22 cellular contexts compared by ENCODE assay signal in genomic region chrX:119425050-119425449, GRCh38. TPM values are rescaled to one million over a fixed set of nuclear protein-coding genes. Genes with fewer than 3 reads are reported as not detected.
DNase-seq lines count a peak whose midpoint lies in the region; ATAC-seq, FAIRE-seq and TF ChIP-seq lines count a peak whose summit lies in the region.
"Had no signal": no experiment of that assay in that cellular context is flagged by ENCODE, and none has a peak within 500 bp of the region (broad histone marks: within the 10 kb centered on the region; RNA-seq: fewer than 3 reads in every experiment).

No MANE protein-coding gene starts in this region.

- H3K9ac ChIP-seq in OCI-LY1 (ENCODE audit: low read length) (peak overlapping the region; percentile 55; the same call in 1 of the 2 replicates), endodermal cell (ENCODE audit: extremely low read depth, low read length, poor library complexity, severe bottlenecking) (no peak overlapping the region)

- H3K4me1 ChIP-seq in CD8-positive, alpha-beta T cell (ENCODE audit: insufficient read depth, low read length) = peaks cover 24% of the 10 kb centered on the region
- peaks cover 34% of the 10 kb centered on the region for H3K4me1 ChIP-seq in OCI-LY1 (ENCODE audit: insufficient read depth, low read length, severe bottlenecking)
- no peaks in the 10 kb centered on the region for H3K4me1 ChIP-seq in endodermal cell (ENCODE audit: control insufficient read depth, insufficient read depth, low read length)

- H3F3A ChIP-seq in OCI-LY1 (ENCODE audit: insufficient read depth, low read length) = no peaks in the 10 kb centered on the region

- no peaks in the 10 kb centered on the region for H3K36me3 ChIP-seq in CD8-positive, alpha-beta T cell (ENCODE audit: insufficient read depth, low read length)
- H3K36me3 ChIP-seq in OCI-LY1 (ENCODE audit: insufficient read depth, low read length) (no peaks in the 10 kb centered on the region; the same call in 1 of the 2 replicates), endodermal cell (ENCODE audit: control insufficient read depth, insufficient read depth, low read length) (no peaks in the 10 kb centered on the region)
- H3K36me3 ChIP-seq: SJSA1 had no signal

- peaks cover 18% of the 10 kb centered on the region for H3K4me1 Mint-ChIP-seq in CD8-positive, alpha-beta T cell (ENCODE audit: low read depth)
- peaks cover 4% of the 10 kb centered on the region for H3K4me1 Mint-ChIP-seq in endodermal cell

- no peaks in the 10 kb centered on the region for H3K27me3 ChIP-seq in CD8-positive, alpha-beta T cell (ENCODE audit: insufficient read depth, low read length)
- no peaks in the 10 kb centered on the region for H3K27me3 ChIP-seq in OCI-LY1 (ENCODE audit: insufficient read depth, low read length)
- no peaks in the 10 kb centered on the region for H3K27me3 ChIP-seq in endodermal cell (ENCODE audit: control insufficient read depth, insufficient read depth, low read length, poor library complexity, severe bottlenecking)
- H3K27me3 ChIP-seq: MG63, SJSA1 had no signal

- no peak for TF ChIP-seq CTCF in CD8-positive, alpha-beta T cell (IDR thresholded peaks at IDR 0.05)
- TF ChIP-seq CTCF in OCI-LY1 (IDR thresholded peaks at IDR 0.05; ENCODE audit: low read length) (no peak), endodermal cell (conservative IDR thresholded peaks at IDR 0.05) (no peak), GM13977 (IDR thresholded peaks at IDR 0.05; ENCODE audit: extremely low read depth, insufficient read depth, missing control alignments) (no peak)

- no peaks in the 10 kb centered on the region for H3K79me2 ChIP-seq in OCI-LY1 (ENCODE audit: insufficient read depth, low read length)

- H3K27ac Mint-ChIP-seq in CD8-positive, alpha-beta T cell = peak overlapping the region; percentile 32
- no peak overlapping the region for H3K27ac Mint-ChIP-seq in endodermal cell

- no peak overlapping the region for H3K4me3 Mint-ChIP-seq in CD8-positive, alpha-beta T cell
- no peak overlapping the region for H3K4me3 Mint-ChIP-seq in endodermal cell
- H3K4me3 Mint-ChIP-seq: CD8-positive, alpha-beta memory T cell had no signal

- no peak overlapping the region for H2AFZ ChIP-seq in OCI-LY1 (ENCODE audit: low read length)

- in situ Hi-C loops in GM13977 (cut with MboI; ENCODE audit: low pct_unique_long_range_greater_than_20kb, low sequenced_read_pairs, unreplicated experiment) = no loop called here

- no peak overlapping the region for H3K27ac ChIP-seq in CD8-positive, alpha-beta T cell (ENCODE audit: low read depth, low read length)
- H3K27ac ChIP-seq in OCI-LY1 (ENCODE audit: low read depth, low read length, poor library complexity, severe bottlenecking) (peak overlapping the region; percentile 96), endodermal cell (ENCODE audit: low read depth, low read length) (no peak overlapping the region)
- H3K27ac ChIP-seq: 22Rv1, SJSA1 had no signal

- no peaks in the 10 kb centered on the region for H3K9me2 ChIP-seq in OCI-LY1 (ENCODE audit: low read depth, low read length)

- POLR2A ChIA-PET in CD8-positive, alpha-beta T cell (lab: Charles Lee) = no interaction called here

- H3K9me3 Mint-ChIP-seq in CD8-positive, alpha-beta T cell = no peaks in the 10 kb centered on the region
- peaks cover 69% of the 10 kb centered on the region for H3K9me3 Mint-ChIP-seq in endodermal cell
- H3K9me3 Mint-ChIP-seq: CD8-positive, alpha-beta memory T cell had no signal

- 0 to 70% methylated on average over 1 to 5 of the region's 5 CpGs for WGBS in endodermal cell (ENCODE audit: insufficient coverage in 1 of 2, insufficient read length in 1 of 2), 2 experiments

- intact Hi-C loops in CD8-positive, alpha-beta T cell (cut with DNase I, micrococcal nuclease) = no loop called here

- no peaks in the 10 kb centered on the region for H3K9me3 ChIP-seq in CD8-positive, alpha-beta T cell (ENCODE audit: low read length)
- H3K9me3 ChIP-seq in OCI-LY1 (ENCODE audit: low read length) (no peaks in the 10 kb centered on the region), endodermal cell (ENCODE audit: control insufficient read depth, low read length) (no peaks in the 10 kb centered on the region)
- H3K9me3 ChIP-seq: MG63, SJSA1 had no signal

- no peaks in the 10 kb centered on the region for H4K20me1 ChIP-seq in OCI-LY1 (ENCODE audit: insufficient read depth, low read length)

- H3K4me2 ChIP-seq in OCI-LY1 (ENCODE audit: low read length) = no peak overlapping the region

- FAIRE-seq in GM19239 (lab: Jason Lieb, UNC) = no peak

- CTCF ChIA-PET in CD8-positive, alpha-beta T cell (lab: Charles Lee) = interaction anchor here (0.6 kb wide), 1 partner anchor 128 kb away, joined by 3 read pairs; no protein-coding TSS in a partner anchor

- DNase-seq in DMS153 (lab: John Stamatoyannopoulos, UW) (peak; percentile 23), DMS153 treated with DMSO at 0.1 percent for 48 hours (lab: John Stamatoyannopoulos, UW; ENCODE audit: unreplicated experiment) (no peak), endodermal cell (peak; percentile 51), GM19239 (ENCODE audit: insufficient read length, low spot score) (no peak), GM13977 (ENCODE audit: low spot score) (no peak), mucosa of gallbladder (ENCODE audit: low spot score) (no peak)
- no peak for DNase-seq in CD8-positive, alpha-beta T cell
- DNase-seq: ACHN; C1 segment of cervical spinal cord; Calu3; CD8-positive, alpha-beta memory T cell; DMS79; GOT3; MG63; NCI-H1417; NCI-H1694 treated with DMSO at 0.1 percent for 48 hours; NCI-H226 had no signal

- H3K4me3 ChIP-seq in CD8-positive, alpha-beta T cell (ENCODE audit: low read depth, low read length) = no peak overlapping the region
- no peak overlapping the region for H3K4me3 ChIP-seq in OCI-LY1 (ENCODE audit: low read depth, low read length, poor library complexity, severe bottlenecking)
- H3K4me3 ChIP-seq in endodermal cell (ENCODE audit: low read length) = no peak overlapping the region
- H3K4me3 ChIP-seq: MG63, SJSA1 had no signal

- no peaks in the 10 kb centered on the region for H3K27me3 Mint-ChIP-seq in CD8-positive, alpha-beta T cell (ENCODE audit: low read depth)
- no peaks in the 10 kb centered on the region for H3K27me3 Mint-ChIP-seq in endodermal cell (ENCODE audit: insufficient read depth)

- H3K36me3 Mint-ChIP-seq in CD8-positive, alpha-beta T cell = no peaks in the 10 kb centered on the region
- peaks cover 10% of the 10 kb centered on the region for H3K36me3 Mint-ChIP-seq in endodermal cell (ENCODE audit: low read depth)

- ATAC-seq in CD8-positive, alpha-beta T cell = no peak
- ATAC-seq: HCT116, Right ventricle myocardium inferior had no signal

RNA-seq across cellular contexts. Expression of gene SLC25A43, which starts 25.9 kb away (rescaled TPM):
- 1 to 10 TPM; 1.1 to 1.4 TPM for total RNA-seq in CD8-positive, alpha-beta T cell
- total RNA-seq in endodermal cell = 1 to 10 TPM; 4.4 to 4.9 TPM
- polyA plus RNA-seq in endodermal cell (2013, experiment 1 of 2) = 4.0 TPM
- 3.9 TPM for polyA plus RNA-seq in endodermal cell (2013, experiment 2 of 2)
- total RNA-seq in mucosa of gallbladder = 4.3 TPM

RNA-seq across cellular contexts. Expression of gene SLC25A5, which starts 43.2 kb away (rescaled TPM):
- total RNA-seq in CD8-positive, alpha-beta T cell = 100 to 1,000 TPM; 174 to 182 TPM
- total RNA-seq in endodermal cell (100 to 1,000 TPM; 321 TPM), mucosa of gallbladder (257 TPM)
- 339 TPM for polyA plus RNA-seq in endodermal cell (2013, experiment 1 of 2)
- polyA plus RNA-seq in endodermal cell (2013, experiment 2 of 2) = 304 TPM

Comparison
In these comparisons a context has a peak if more than half of its experiments do, and no peak if none do; other contexts are left out.
1. DNase-seq: peak in DMS153 (single experiment) and endodermal cell (single experiment); none in DMS153 treated with DMSO at 0.1 percent for 48 hours (single experiment), CD8-positive, alpha-beta T cell (0 of 7), GM19239 (single experiment), GM13977 (single experiment) and mucosa of gallbladder (single experiment).